Comparison of ENCODE assay signal across 20 cellular contexts in genomic region chr15:60344987-60345386, GRCh38. TPM values are rescaled to one million over a fixed set of nuclear protein-coding genes. Genes with fewer than 3 reads are reported as not detected.
DNase-seq lines count a peak whose midpoint lies in the region; ATAC-seq and TF ChIP-seq lines count a peak whose summit lies in the region.
"Had no signal": no experiment of that assay in that cellular context is flagged by ENCODE, and none has a peak within 500 bp of the region (broad histone marks: within the 10 kb centered on the region; RNA-seq: fewer than 3 reads in every experiment).

No MANE protein-coding gene starts in this region.

- no peak overlapping the region for H3K4me2 ChIP-seq in osteoblast (ENCODE audit: insufficient read depth, low read length)

- H3K4me3 ChIP-seq in RWPE2 (ENCODE audit: severe bottlenecking) (no peak overlapping the region), choroid plexus epithelial cell (ENCODE audit: low read depth, low read length) (no peak overlapping the region), osteoblast (ENCODE audit: insufficient read depth, low read length) (no peak overlapping the region), dorsolateral prefrontal cortex (no peak overlapping the region), uterus (no peak overlapping the region)
- H3K4me3 ChIP-seq: body of pancreas, lower lobe of right lung had no signal

- H3K4me1 ChIP-seq in RWPE2 (ENCODE audit: insufficient read depth, poor library complexity, severe bottlenecking): no peaks in the 10 kb centered on the region
- peaks cover 5% of the 10 kb centered on the region for H3K4me1 ChIP-seq in osteoblast (ENCODE audit: insufficient read depth, low read length)
- H3K4me1 ChIP-seq in uterus: no peaks in the 10 kb centered on the region
- H3K4me1 ChIP-seq: body of pancreas, lower lobe of right lung had no signal

- TF ChIP-seq POLR2A in uterus (IDR thresholded peaks at IDR 0.05): no peak

- H2AFZ ChIP-seq in osteoblast (ENCODE audit: low read length): no peak overlapping the region

- H3K9me3 ChIP-seq in RWPE2 (ENCODE audit: severe bottlenecking): no peaks in the 10 kb centered on the region
- H3K9me3 ChIP-seq in osteoblast (ENCODE audit: low read depth, low read length): no peaks in the 10 kb centered on the region
- H3K9me3 ChIP-seq in uterus: no peaks in the 10 kb centered on the region
- H3K9me3 ChIP-seq: body of pancreas, lower lobe of right lung had no signal

- H3K36me3 ChIP-seq in RWPE2 (ENCODE audit: low read depth) (peaks cover 39% of the 10 kb centered on the region), osteoblast (ENCODE audit: insufficient read depth, low read length) (peaks cover 56% of the 10 kb centered on the region), uterus (no peaks in the 10 kb centered on the region)

- TF ChIP-seq CTCF in RWPE2 (IDR thresholded peaks at IDR 0.05; ENCODE audit: poor library complexity, severe bottlenecking) (no peak), choroid plexus epithelial cell (conservative IDR thresholded peaks at IDR 0.05; ENCODE audit: low read depth, low read length) (no peak), osteoblast (IDR thresholded peaks at IDR 0.05; ENCODE audit: extremely low read depth, low read depth, low read length) (no peak), dorsolateral prefrontal cortex (IDR thresholded peaks at IDR 0.05 in 54 of 56, conservative IDR thresholded peaks at IDR 0.05 in 2 of 56; ENCODE audit: low read depth in 1 of 56, partially characterized antibody in 56 of 56) (no peak), uterus (IDR thresholded peaks at IDR 0.05) (no peak)

- H3K27ac ChIP-seq in RWPE2 (ENCODE audit: poor library complexity, severe bottlenecking) (peak overlapping the region; percentile 32), osteoblast (ENCODE audit: low read depth, low read length) (no peak overlapping the region), dorsolateral prefrontal cortex (no peak overlapping the region), uterus (no peak overlapping the region)
- H3K27ac ChIP-seq: body of pancreas, lower lobe of right lung had no signal

- peak; percentile 35 for ATAC-seq in RWPE2 (ENCODE audit: low read depth)
- ATAC-seq: body of pancreas, WTC11 had no signal

- H3K27me3 ChIP-seq in RWPE2 (ENCODE audit: insufficient read depth, poor library complexity, severe bottlenecking) (no peaks in the 10 kb centered on the region), osteoblast (ENCODE audit: insufficient read depth, low read length) (no peaks in the 10 kb centered on the region), dorsolateral prefrontal cortex (peaks cover 0 to 14% (median 0%) of the 10 kb centered on the region in 45 donors), uterus (no peaks in the 10 kb centered on the region)
- H3K27me3 ChIP-seq: body of pancreas had no signal

- H4K20me1 ChIP-seq in osteoblast (ENCODE audit: insufficient read depth, low read length): peaks cover 43% of the 10 kb centered on the region

- H3K79me2 ChIP-seq in osteoblast (ENCODE audit: insufficient read depth, low read length): peaks cover 6% of the 10 kb centered on the region

- intact Hi-C loops in dorsolateral prefrontal cortex (cut with DNase I): no loop called here
- intact Hi-C loops in uterus (cut with DNase I; ENCODE audit: low total_unique reads): no loop called here

- DNase-seq in AG20443 (ENCODE audit: low spot score) (peak; percentile 50), RWPE2 (ENCODE audit: low spot score) (no peak), choroid plexus epithelial cell (ENCODE audit: low read depth) (peak; percentile 28), osteoblast (ENCODE audit: insufficient read length, low spot score, missing footprints) (peak; percentile 68), dorsolateral prefrontal cortex (no peak), inferior parietal cortex (ENCODE audit: extremely low spot score) (no peak), hepatic stellate cell (ENCODE audit: low spot score) (no peak), uterus (no peak)
- DNase-seq: activated CD4-positive, alpha-beta T cell treated with anti-CD3 and anti-CD28 coated beads, Interleukin-2, amount 50 U/mL, for 4 hours; activated naive CD8-positive, alpha-beta T cell treated with anti-CD3 and anti-CD28 coated beads for 36 hours; body of pancreas; effector memory CD4-positive, alpha-beta T cell; KBM-7; kidney; lower lobe of right lung; MM.1S; NCI-H1417 treated with DMSO at 0.1 percent for 48 hours; NCI-H2107; stimulated activated CD4-positive, alpha-beta T cell treated with anti-CD3 and anti-CD28 coated beads, Interleukin-1b, Interleukin-23, amount 100 ng/mL, for 48 hours had no signal

RNA-seq across cellular contexts. Expression of gene ANXA2, which starts 52.8 kb away (rescaled TPM):
- total RNA-seq in osteoblast (2,826 and 3,042 TPM in 2 replicates), dorsolateral prefrontal cortex (10 to 100 TPM; 10.1 to 90.4 (median 28.3) TPM), uterus (100 to 1,000 TPM; 376 to 811 (median 549) TPM)

Comparison
In these comparisons a context has a peak if more than half of its experiments do, and no peak if none do; other contexts are left out.
1. DNase-seq: peak in AG20443 (single experiment), choroid plexus epithelial cell (single experiment) and osteoblast (single experiment); none in RWPE2 (single experiment), dorsolateral prefrontal cortex (0 of 10), inferior parietal cortex (single experiment), hepatic stellate cell (single experiment) and uterus (0 of 2).
2. RNA of gene ANXA2, which starts 52.8 kb away (total RNA-seq): 2,826 to 3,042 TPM in osteoblast and 376 to 811 TPM in uterus; 10.1 to 90.4 TPM in dorsolateral prefrontal cortex; every median in the first group is over 4 times any median in the second.